8 cellular contexts compared by ENCODE assay signal in the genomic region with DNA sequence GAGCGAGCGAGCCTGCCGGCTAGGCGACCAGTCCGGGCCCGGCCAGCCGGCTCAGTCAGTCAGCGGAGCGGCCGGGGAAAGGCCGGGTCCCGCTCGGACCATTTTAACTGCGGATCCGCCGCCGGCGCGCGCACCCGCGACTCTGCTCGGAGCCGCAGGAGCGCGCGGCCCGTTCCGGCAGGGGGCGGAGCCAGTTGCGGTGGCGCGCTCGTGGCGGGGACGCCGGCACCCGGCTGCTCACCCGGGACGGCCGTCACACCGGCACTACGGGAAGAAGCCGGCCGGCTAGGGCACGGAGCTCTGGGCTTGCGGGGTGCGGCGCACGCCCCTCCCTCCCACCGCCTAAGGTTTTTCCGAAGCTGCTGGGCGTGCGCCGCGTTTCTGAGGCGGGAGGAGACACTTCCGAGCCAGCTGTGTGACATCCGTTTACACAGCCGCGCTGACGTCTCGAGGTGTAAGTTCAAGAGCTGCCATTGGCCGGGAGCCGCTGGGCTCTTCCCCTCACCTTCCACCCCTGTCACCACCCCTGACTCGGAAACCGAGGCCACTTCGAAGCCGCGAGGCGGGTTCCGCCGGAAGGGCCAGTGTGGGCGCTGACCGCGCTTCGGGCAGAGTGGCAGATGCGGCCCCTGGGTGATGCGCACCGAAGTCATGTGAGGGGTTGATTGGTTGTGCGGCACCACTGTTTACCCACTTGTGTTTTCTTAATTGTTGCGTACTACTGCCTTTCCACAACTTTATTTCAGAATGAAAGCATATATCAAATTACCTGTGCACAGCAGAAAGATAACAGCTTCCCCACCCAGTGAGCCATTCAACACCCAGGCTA.
DNase-seq lines count a peak whose midpoint lies in the region; ATAC-seq and TF ChIP-seq lines count a peak whose summit lies in the region.

Gene FBXL17, minus strand, starts transcription at position 144 of the 829 bp plus-strand sequence.

- peak; percentile 80 for ATAC-seq in HG03196 (IDR thresholded peaks at IDR 0.05; ENCODE audit: unreplicated experiment)

- in situ Hi-C loops in GM18951 (cut with MboI; ENCODE audit: low sequenced_read_pairs, unreplicated experiment) = no loop called here

- DNase-seq in AG08396 (ENCODE audit: low spot score) = peak; percentile 90
- peak; percentile 64 to 88 for DNase-seq in NCI-H446 (lab: John Stamatoyannopoulos, UW)
- peak; percentile 85 for DNase-seq in activated CD4-positive, CD25-positive, alpha-beta regulatory T cell treated with anti-CD3 and anti-CD28 coated beads, Interleukin-2, amount 50 U/mL, for 16 hours (ENCODE audit: low read depth, low spot score)
- peak; percentile 88 for DNase-seq in cerebellar cortex (ENCODE audit: low spot score)
- peak; percentile 98 for DNase-seq in islet precursor cell
- DNase-seq in stimulated activated CD4-positive, alpha-beta T cell treated with anti-CD3 and anti-CD28 coated beads, Interleukin-15, amount 100 ng/mL, for 1 hour (ENCODE audit: low read depth in 1 of 2, low spot score in 1 of 2) = peak; percentile 78 to 79

- TF ChIP-seq POLR2A in GM18951 (IDR thresholded peaks at IDR 0.05; ENCODE audit: extremely low read depth, insufficient read depth, insufficient read length) = peak; percentile 83

Comparison
In these comparisons a context has a peak if more than half of its experiments do, and no peak if none do; other contexts are left out.
1. Peak in every context shown above with its lines: DNase-seq and ATAC-seq.